In genomic region chr9:4380406-4380805, GRCh38 we compare ENCODE assay signal across 30 cellular contexts.
"Had no signal": no experiment of that assay in that cellular context is flagged by ENCODE, and none has a peak within 500 bp of the region (broad histone marks: within the 10 kb centered on the region; RNA-seq: fewer than 3 reads in every experiment).

No MANE protein-coding gene starts in this region.

- H3K9me3 ChIP-seq: adrenal gland, ascending aorta had no signal

- H3K4me3 ChIP-seq: adrenal gland, ascending aorta, cardiac muscle cell had no signal

- H3K27me3 ChIP-seq: adrenal gland, ascending aorta, cardiac muscle cell had no signal

- DNase-seq: activated B cell treated with CpG ODN at 0.5 μM for 24 hours; activated CD4-positive, alpha-beta memory T cell treated with anti-CD3 and anti-CD28 coated beads for 36 hours; activated CD4-positive, alpha-beta T cell treated with anti-CD3 and anti-CD28 coated beads for 4 hours; activated CD4-positive, alpha-beta T cell treated with anti-CD3 and anti-CD28 coated beads, Interleukin-2, amount 10 ng/mL, durations not matched to agents 24 days and 14 days; activated CD4-positive, alpha-beta T cell treated with anti-CD3 and anti-CD28 coated beads, Interleukin-2, amount 50 U/mL, for 1 hour; activated CD4-positive, alpha-beta T cell treated with anti-CD3 and anti-CD28 coated beads, Interleukin-2, amount 50 U/mL, for 4 hours; activated CD4-positive, CD25-positive, alpha-beta regulatory T cell treated with anti-CD3 and anti-CD28 coated beads, Interleukin-2, amount 50 U/mL, for 72 hours; activated CD8-positive, alpha-beta memory T cell treated with anti-CD3 and anti-CD28 coated beads, Interleukin-2, amount 50 U/mL, for 4 hours; activated CD8-positive, alpha-beta T cell treated with anti-CD3 and anti-CD28 coated beads for 36 hours; activated effector memory CD4-positive, alpha-beta T cell treated with anti-CD3 and anti-CD28 coated beads, Interleukin-2, amount 50 U/mL, for 16 hours; activated gamma-delta T cell treated with Interleukin-2 at 50 U/mL for 16 hours; activated naive CD4-positive, alpha-beta T cell; activated naive CD4-positive, alpha-beta T cell treated with anti-CD3 and anti-CD28 coated beads for 36 hours; activated naive CD4-positive, alpha-beta T cell treated with anti-CD3 and anti-CD28 coated beads, Interleukin-2, amount 50 U/mL, for 16 hours; activated naive CD8-positive, alpha-beta T cell treated with anti-CD3 and anti-CD28 coated beads for 36 hours; activated T-cell treated with anti-CD3 and anti-CD28 coated beads for 4 hours; activated T-cell treated with anti-CD3 and anti-CD28 coated beads, Interleukin-2, amount 50 U/mL, for 1 hour; activated T-cell treated with anti-CD3 and anti-CD28 coated beads, Interleukin-2, amount 50 U/mL, for 4 hours; adrenal gland; amygdala; anterior cingulate cortex; caudate nucleus; cerebellar nuclear complex; SW 1271; T-helper 1 cell; T-helper 2 cell; T-helper 9 cell had no signal

- H3K36me3 ChIP-seq: adrenal gland, ascending aorta, cardiac muscle cell had no signal

- H3K4me1 ChIP-seq: adrenal gland, ascending aorta had no signal

- H3K27ac ChIP-seq: adrenal gland, ascending aorta, cardiac muscle cell, VCaP had no signal
